In genomic region chr12:106704081-106704480, GRCh38 we compare ENCODE assay signal across 16 cellular contexts.
"Had no signal": no experiment of that assay in that cellular context is flagged by ENCODE, and none has a peak within 500 bp of the region (broad histone marks: within the 10 kb centered on the region; RNA-seq: fewer than 3 reads in every experiment).

No MANE protein-coding gene starts in this region.

- DNase-seq: activated CD4-positive, alpha-beta memory T cell treated with anti-CD3 and anti-CD28 coated beads for 36 hours; activated CD4-positive, alpha-beta T cell treated with anti-CD3 and anti-CD28 coated beads for 1 hour; activated CD8-positive, alpha-beta memory T cell treated with anti-CD3 and anti-CD28 coated beads, Interleukin-2, amount 10 ng/mL, durations not matched to agents 7 days and 5 days; activated T-cell treated with anti-CD3 and anti-CD28 coated beads, Interleukin-2, amount 50 U/mL, for 1 hour; adrenal gland; effector CD4-positive, alpha-beta T cell; foreskin fibroblast; kidney glomerular epithelial cell; naive thymus-derived CD8-positive, alpha-beta T cell; stimulated activated CD4-positive, alpha-beta T cell treated with anti-CD3 and anti-CD28 coated beads, Interleukin-2, amount 100 ng/mL, for 48 hours; T-helper 1 cell; T1000 had no signal

- H3K36me3 ChIP-seq: adrenal gland, esophagus muscularis mucosa had no signal

- H3K27me3 ChIP-seq: adrenal gland, esophagus muscularis mucosa had no signal

- H3K4me1 ChIP-seq: adrenal gland, esophagus muscularis mucosa, parathyroid adenoma had no signal

- ATAC-seq: activated CD8-positive, alpha-beta memory T cell treated with anti-CD3 and anti-CD28 coated beads, Interleukin-2, amount 10 ng/mL, durations not matched to agents 7 days and 5 days; naive thymus-derived CD8-positive, alpha-beta T cell; stimulated activated memory B cell treated with anti-CD40 and anti-IgM and Interleukin-4, amounts not matched to agents 10 μg/mL and 1 μg/mL and 100 μg/mL, for 72 hours had no signal

- H3K4me3 ChIP-seq: adrenal gland, coronary artery, esophagus muscularis mucosa had no signal

- H3K9ac ChIP-seq: parathyroid adenoma had no signal

- H3K27ac ChIP-seq: adrenal gland, coronary artery, esophagus muscularis mucosa, parathyroid adenoma had no signal
